26 cellular contexts compared by ENCODE assay signal in the genomic region with DNA sequence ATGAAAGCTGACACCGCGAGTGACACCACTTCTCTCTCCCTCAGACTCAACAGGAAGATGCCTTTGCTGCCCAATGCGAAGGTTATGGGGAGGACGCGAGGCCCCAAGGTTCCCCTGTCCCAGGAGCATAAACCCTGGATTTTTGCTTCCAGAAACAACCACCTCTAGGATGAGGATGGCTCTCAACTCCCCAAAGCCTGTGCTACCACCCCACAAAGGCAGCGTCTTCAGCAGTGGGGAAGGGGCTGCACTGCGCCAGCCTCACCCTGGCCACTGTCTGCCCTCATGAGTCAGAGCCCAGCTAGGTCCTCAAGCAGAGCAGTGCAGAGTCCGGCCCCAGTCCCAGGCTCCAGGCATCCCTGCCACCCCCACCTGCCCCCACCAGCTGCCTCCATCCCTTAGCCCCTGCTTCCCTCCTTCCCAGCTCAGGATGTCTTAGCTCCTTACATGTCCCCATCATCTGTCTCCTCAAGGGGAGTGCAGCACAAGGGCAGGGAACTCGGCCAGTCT. TPM values are rescaled to one million over a fixed set of nuclear protein-coding genes. Genes with fewer than 3 reads are reported as not detected.
A peak's percentile ranks its signal among the peaks of the same experiment; 100 is the strongest.
DNase-seq lines count a peak whose midpoint lies in the region; ATAC-seq and TF ChIP-seq lines count a peak whose summit lies in the region.
"Had no signal": no experiment of that assay in that cellular context is flagged by ENCODE, and none has a peak within 500 bp of the region (broad histone marks: within the 10 kb centered on the region; RNA-seq: fewer than 3 reads in every experiment).

No MANE protein-coding gene starts in this region.

- H3K4me2 ChIP-seq in neural progenitor cell, result no peak overlapping the region
- H3K4me2 ChIP-seq in trophoblast cell (ENCODE audit: low read length), result no peak overlapping the region
- no peak overlapping the region for H3K4me2 ChIP-seq in mesenchymal stem cell (ENCODE audit: low read length, poor library complexity, severe bottlenecking)
- H3K4me2 ChIP-seq: A549; BLaER1 treated with 17β-estradiol and CSF1 and Interleukin-3, amounts not matched to agents 10 nM and 100 nM had no signal

- H4K91ac ChIP-seq in trophoblast cell (ENCODE audit: low read depth, low read length) (no peak overlapping the region), mesenchymal stem cell (ENCODE audit: low read length) (no peak overlapping the region)

- H2BK120ac ChIP-seq in trophoblast cell (ENCODE audit: insufficient read depth, low read length, poor library complexity) (no peak overlapping the region), mesenchymal stem cell (ENCODE audit: low read depth, low read length) (no peak overlapping the region)

- TF ChIP-seq CTCF in neural progenitor cell (IDR thresholded peaks at IDR 0.05) (no peak), brain microvascular endothelial cell (IDR thresholded peaks at IDR 0.05; ENCODE audit: low read depth, low read length, missing control alignments) (no peak)

- no peak overlapping the region for H3K4me3 Mint-ChIP-seq in neural progenitor cell
- no peak overlapping the region for H3K4me3 Mint-ChIP-seq in stimulated activated effector memory CD8-positive, alpha-beta T cell treated with anti-CD3 and anti-CD28 coated beads, Interleukin-12 subunit alpha, Interleukin-12 subunit beta, amount 100 ng/mL, for 72 hours
- H3K4me3 Mint-ChIP-seq: CD14-positive monocyte; CD4-positive, alpha-beta T cell; CD8-positive, alpha-beta memory T cell had no signal

- no peaks in the 10 kb centered on the region for H4K20me1 ChIP-seq in neural progenitor cell (ENCODE audit: low read depth)
- H4K20me1 ChIP-seq: BLaER1 treated with 17β-estradiol and CSF1 and Interleukin-3, amounts not matched to agents 10 nM and 100 nM had no signal

- intact Hi-C loops in left ventricle myocardium superior (cut with micrococcal nuclease), result loop anchor here (10.0 kb wide), 1 partner anchor 202 kb away; no protein-coding TSS in a partner anchor

- no peaks in the 10 kb centered on the region for H3F3A ChIP-seq in neural progenitor cell (ENCODE audit: low read depth)

- H3K79me2 ChIP-seq in neural progenitor cell (ENCODE audit: low read depth) (no peaks in the 10 kb centered on the region), trophoblast cell (ENCODE audit: control insufficient read depth, insufficient read depth, low read length, poor library complexity) (no peaks in the 10 kb centered on the region)

- H3K36me3 ChIP-seq in neural progenitor cell (no peaks in the 10 kb centered on the region), trophoblast cell (ENCODE audit: control insufficient read depth in 1 of 2, insufficient read depth in 2 of 2, low read length in 2 of 2) (no peaks in the 10 kb centered on the region), brain microvascular endothelial cell (replicated peaks) (no peaks in the 10 kb centered on the region), mesenchymal stem cell (ENCODE audit: control insufficient read depth in 1 of 2, insufficient read depth in 2 of 2, low read depth in 1 of 2, low read length in 2 of 2) (no peaks in the 10 kb centered on the region)
- H3K36me3 ChIP-seq: BE2C; BLaER1 treated with 17β-estradiol and CSF1 and Interleukin-3, amounts not matched to agents 10 nM and 100 nM had no signal

- H2AK5ac ChIP-seq in trophoblast cell (ENCODE audit: low read length) (no peak overlapping the region), mesenchymal stem cell (ENCODE audit: low read length, severe bottlenecking) (no peak overlapping the region)

- WGBS in trophoblast cell (ENCODE audit: extremely low coverage, insufficient coverage, insufficient read length), result no CpG with 5 or more reads among the region's 9 CpGs
- 82% methylated on average over 9 of the region's 9 CpGs for WGBS in mesenchymal stem cell

- no peaks in the 10 kb centered on the region for H3K36me3 Mint-ChIP-seq in neural progenitor cell
- H3K36me3 Mint-ChIP-seq in stimulated activated effector memory CD8-positive, alpha-beta T cell treated with anti-CD3 and anti-CD28 coated beads, Interleukin-12 subunit alpha, Interleukin-12 subunit beta, amount 100 ng/mL, for 72 hours, result no peaks in the 10 kb centered on the region
- H3K36me3 Mint-ChIP-seq: CD14-positive monocyte; CD8-positive, alpha-beta memory T cell had no signal

- no peak overlapping the region for H2BK15ac ChIP-seq in mesenchymal stem cell (ENCODE audit: low read depth, poor library complexity, severe bottlenecking)

- H3K4me3 ChIP-seq in neural progenitor cell (no peak overlapping the region), trophoblast cell (ENCODE audit: low read depth, low read length) (peak overlapping the region; percentile 24), brain microvascular endothelial cell (ENCODE audit: low read depth, low read length) (no peak overlapping the region), mesenchymal stem cell (ENCODE audit: insufficient read depth in 1 of 2, low read depth in 1 of 2, low read length in 2 of 2) (no peak overlapping the region)
- H3K4me3 ChIP-seq: A549; BLaER1 treated with 17β-estradiol and CSF1 and Interleukin-3, amounts not matched to agents 10 nM and 100 nM; GM12878; GM23248 had no signal

- H3K4ac ChIP-seq in trophoblast cell (ENCODE audit: low read depth, low read length), result no peak overlapping the region
- no peak overlapping the region for H3K4ac ChIP-seq in mesenchymal stem cell (ENCODE audit: low read depth in 1 of 2, low read length in 2 of 2)

- H2AFZ ChIP-seq in neural progenitor cell (replicated peaks), result no peak overlapping the region
- H2AFZ ChIP-seq in trophoblast cell (ENCODE audit: insufficient read depth, low read length, poor library complexity), result no peak overlapping the region
- no peak overlapping the region for H2AFZ ChIP-seq in mesenchymal stem cell (ENCODE audit: low read depth, low read length)
- H2AFZ ChIP-seq: GM23248 had no signal

- peaks cover 39% of the 10 kb centered on the region for H3K27me3 ChIP-seq in neural progenitor cell
- H3K27me3 ChIP-seq in trophoblast cell (ENCODE audit: insufficient read depth, low read length), result no peaks in the 10 kb centered on the region
- no peaks in the 10 kb centered on the region for H3K27me3 ChIP-seq in brain microvascular endothelial cell (replicated peaks)
- H3K27me3 ChIP-seq in mesenchymal stem cell (ENCODE audit: control insufficient read depth in 1 of 2, insufficient read depth in 1 of 2, low read length in 2 of 2), result peaks cover 11 to 12% of the 10 kb centered on the region in 2 experiments
- H3K27me3 ChIP-seq: BE2C; BLaER1 treated with 17β-estradiol and CSF1 and Interleukin-3, amounts not matched to agents 10 nM and 100 nM had no signal

- H3K79me1 ChIP-seq in trophoblast cell (ENCODE audit: low read length) (no peaks in the 10 kb centered on the region), mesenchymal stem cell (replicated peaks; ENCODE audit: low read length, poor library complexity, severe bottlenecking) (no peaks in the 10 kb centered on the region)

- no peaks in the 10 kb centered on the region for H3K9me3 ChIP-seq in neural progenitor cell (ENCODE audit: low read depth)
- H3K9me3 ChIP-seq in trophoblast cell (ENCODE audit: insufficient read depth, low read depth, low read length), result peaks cover 4% of the 10 kb centered on the region
- no peaks in the 10 kb centered on the region for H3K9me3 ChIP-seq in mesenchymal stem cell (ENCODE audit: control insufficient read depth, low read length)
- H3K9me3 ChIP-seq: A549; BE2C; BLaER1 treated with 17β-estradiol and CSF1 and Interleukin-3, amounts not matched to agents 10 nM and 100 nM had no signal

- H3K4me1 Mint-ChIP-seq in neural progenitor cell, result no peaks in the 10 kb centered on the region
- H3K4me1 Mint-ChIP-seq in stimulated activated effector memory CD8-positive, alpha-beta T cell treated with anti-CD3 and anti-CD28 coated beads, Interleukin-12 subunit alpha, Interleukin-12 subunit beta, amount 100 ng/mL, for 72 hours, result peaks cover 6% of the 10 kb centered on the region
- H3K4me1 Mint-ChIP-seq: CD14-positive monocyte; CD8-positive, alpha-beta memory T cell had no signal

- peaks cover 18% of the 10 kb centered on the region for H3K27me3 Mint-ChIP-seq in neural progenitor cell (ENCODE audit: insufficient read depth, low read depth)
- H3K27me3 Mint-ChIP-seq: CD4-positive, alpha-beta T cell had no signal

- no peak overlapping the region for H4K12ac ChIP-seq in trophoblast cell (ENCODE audit: low read depth, low read length)

- no peak for ATAC-seq in stimulated activated effector memory CD8-positive, alpha-beta T cell treated with anti-CD3 and anti-CD28 coated beads, Interleukin-12 subunit alpha, Interleukin-12 subunit beta, amount 100 ng/mL, for 72 hours
- ATAC-seq in left ventricle myocardium superior, result no peak
- ATAC-seq: A549, GM12878 had no signal

- no peaks in the 10 kb centered on the region for H3K9me3 Mint-ChIP-seq in neural progenitor cell
- no peaks in the 10 kb centered on the region for H3K9me3 Mint-ChIP-seq in stimulated activated effector memory CD8-positive, alpha-beta T cell treated with anti-CD3 and anti-CD28 coated beads, Interleukin-12 subunit alpha, Interleukin-12 subunit beta, amount 100 ng/mL, for 72 hours
- H3K9me3 Mint-ChIP-seq: CD14-positive monocyte; CD4-positive, alpha-beta T cell; CD8-positive, alpha-beta memory T cell had no signal

- H3K9ac ChIP-seq in neural progenitor cell (no peak overlapping the region), trophoblast cell (ENCODE audit: low read length) (no peak overlapping the region), mesenchymal stem cell (ENCODE audit: low read length) (no peak overlapping the region)
- H3K9ac ChIP-seq: BLaER1 treated with 17β-estradiol and CSF1 and Interleukin-3, amounts not matched to agents 10 nM and 100 nM; GM23248 had no signal

- peak; percentile 4 for DNase-seq in iPS-NIHi11 (ENCODE audit: low spot score)
- no peak for DNase-seq in neural progenitor cell (ENCODE audit: low spot score)
- DNase-seq in trophoblast cell, result no peak
- no peak for DNase-seq in stimulated activated effector memory CD8-positive, alpha-beta T cell treated with anti-CD3 and anti-CD28 coated beads, Interleukin-12 subunit alpha, Interleukin-12 subunit beta, amount 100 ng/mL, for 72 hours (ENCODE audit: low spot score in 2 of 2)
- DNase-seq in left ventricle myocardium superior, result no peak
- DNase-seq in brain microvascular endothelial cell, result no peak
- DNase-seq in mesenchymal stem cell, result no peak
- DNase-seq in NCI-H2171 treated with DMSO at 0.1 percent for 48 hours (lab: John Stamatoyannopoulos, UW), result no peak
- DNase-seq: 8988T; ACHN; AML-193; BE2C; CD4-positive, alpha-beta T cell; CD8-positive, alpha-beta memory T cell; DMS 273 treated with DMSO at 0.1 percent for 48 hours; DMS79; EL; GDM1; GM23248; H7; HCEC 1CT had no signal

- no peak overlapping the region for H2BK12ac ChIP-seq in trophoblast cell (ENCODE audit: low read length)
- H2BK12ac ChIP-seq in mesenchymal stem cell (ENCODE audit: low read length in 2 of 2), result no peak overlapping the region

- H3K18ac ChIP-seq in trophoblast cell (ENCODE audit: low read length), result no peak overlapping the region
- no peak overlapping the region for H3K18ac ChIP-seq in mesenchymal stem cell (ENCODE audit: low read depth in 1 of 2, low read length in 2 of 2)

- no peak overlapping the region for H3K27ac ChIP-seq in neural progenitor cell
- H3K27ac ChIP-seq in trophoblast cell (ENCODE audit: low read depth, low read length), result no peak overlapping the region
- no peak overlapping the region for H3K27ac ChIP-seq in brain microvascular endothelial cell
- H3K27ac ChIP-seq in mesenchymal stem cell (ENCODE audit: low read length, poor library complexity, severe bottlenecking), result no peak overlapping the region
- H3K27ac ChIP-seq: A549; BLaER1 treated with 17β-estradiol and CSF1 and Interleukin-3, amounts not matched to agents 10 nM and 100 nM; GM23248 had no signal

- H3K27ac Mint-ChIP-seq in neural progenitor cell, result peak overlapping the region; percentile 63
- H3K27ac Mint-ChIP-seq in stimulated activated effector memory CD8-positive, alpha-beta T cell treated with anti-CD3 and anti-CD28 coated beads, Interleukin-12 subunit alpha, Interleukin-12 subunit beta, amount 100 ng/mL, for 72 hours, result peak overlapping the region; percentile 6
- H3K27ac Mint-ChIP-seq: CD14-positive monocyte; CD4-positive, alpha-beta T cell had no signal

- no peak overlapping the region for H3K14ac ChIP-seq in trophoblast cell (ENCODE audit: low read length)
- H3K14ac ChIP-seq in mesenchymal stem cell (ENCODE audit: low read length in 2 of 2), result no peak overlapping the region

- no peaks in the 10 kb centered on the region for H3K4me1 ChIP-seq in neural progenitor cell
- H3K4me1 ChIP-seq in trophoblast cell (ENCODE audit: control insufficient read depth in 1 of 2, insufficient read depth in 2 of 2, low read length in 2 of 2), result peaks cover 6 to 12% of the 10 kb centered on the region in 2 experiments
- H3K4me1 ChIP-seq in mesenchymal stem cell (ENCODE audit: control insufficient read depth, insufficient read depth, low read depth, low read length), result no peaks in the 10 kb centered on the region
- H3K4me1 ChIP-seq: A549, BE2C had no signal

- in situ Hi-C loops in brain microvascular endothelial cell (cut with HindIII; ENCODE audit: low pct_ligation_motif_present, low sequenced_read_pairs), result no loop called here

- H3K23ac ChIP-seq in trophoblast cell (ENCODE audit: low read length), result no peak overlapping the region
- no peak overlapping the region for H3K23ac ChIP-seq in mesenchymal stem cell (ENCODE audit: low read length in 2 of 2)

- H4K8ac ChIP-seq in trophoblast cell (ENCODE audit: low read depth, low read length) (no peak overlapping the region), mesenchymal stem cell (ENCODE audit: low read length) (no peak overlapping the region)

- H2BK5ac ChIP-seq in trophoblast cell (ENCODE audit: low read depth, low read length, poor library complexity), result no peak overlapping the region
- H2BK5ac ChIP-seq in mesenchymal stem cell (ENCODE audit: low read depth, low read length, poor library complexity, severe bottlenecking), result no peak overlapping the region

RNA-seq across cellular contexts. Expression of a gene that starts 6.9 kb away (rescaled TPM):
- total RNA-seq in neural progenitor cell (ENCODE audit: low replicate concordance) (not detected in 2 replicates), left ventricle myocardium superior (0.84 TPM)
- not detected in 2 replicates for polyA plus RNA-seq in trophoblast cell (2013)
- polyA plus RNA-seq in mesenchymal stem cell (2013, experiment 1 of 2), result not detected
- not detected for polyA plus RNA-seq in mesenchymal stem cell (2013, experiment 2 of 2)
- total RNA-seq: CD4-positive, alpha-beta T cell; CD8-positive, alpha-beta memory T cell; GM12878; GM23248; H1 had no signal
- polyA plus RNA-seq: A549; CD14-positive monocyte; CD8-positive, alpha-beta memory T cell; GM12878; GM23248; H1 had no signal

RNA-seq across cellular contexts. Expression of a gene that starts 20.7 kb away (rescaled TPM):
- total RNA-seq in neural progenitor cell (ENCODE audit: low replicate concordance) (not detected in 2 replicates), left ventricle myocardium superior (3,996 TPM)
- 3.0 and 3.8 TPM in 2 replicates for polyA plus RNA-seq in trophoblast cell (2013)
- polyA plus RNA-seq in mesenchymal stem cell (2013, experiment 1 of 2), result 3.4 TPM
- polyA plus RNA-seq in mesenchymal stem cell (2013, experiment 2 of 2), result 4.0 TPM
- total RNA-seq: CD4-positive, alpha-beta T cell; CD8-positive, alpha-beta memory T cell; GM12878; H1 had no signal
- polyA plus RNA-seq: A549; CD14-positive monocyte; CD8-positive, alpha-beta memory T cell; H1 had no signal

RNA-seq across cellular contexts. Expression of a gene that starts 21.2 kb away (rescaled TPM):
- 19.5 and 34.0 TPM in 2 replicates for total RNA-seq in neural progenitor cell (ENCODE audit: low replicate concordance)
- 28.3 and 29.2 TPM in 2 replicates for polyA plus RNA-seq in trophoblast cell (2013)
- total RNA-seq in left ventricle myocardium superior, result 27.3 TPM
- polyA plus RNA-seq in mesenchymal stem cell (2013, experiment 1 of 2), result 17.2 TPM
- polyA plus RNA-seq in mesenchymal stem cell (2013, experiment 2 of 2), result 16.9 TPM

RNA-seq across cellular contexts. Expression of a gene that starts 24.7 kb away (rescaled TPM):
- not detected in 2 replicates for total RNA-seq in neural progenitor cell (ENCODE audit: low replicate concordance)
- polyA plus RNA-seq in trophoblast cell (2013), result 0.12 and 0.19 TPM in 2 replicates
- 0.15 TPM for total RNA-seq in left ventricle myocardium superior
- polyA plus RNA-seq in mesenchymal stem cell (2013, experiment 1 of 2), result 0.19 TPM
- polyA plus RNA-seq in mesenchymal stem cell (2013, experiment 2 of 2), result 0.16 TPM
- total RNA-seq: CD4-positive, alpha-beta T cell; CD8-positive, alpha-beta memory T cell; GM12878; GM23248 had no signal
- polyA plus RNA-seq: CD14-positive monocyte; CD8-positive, alpha-beta memory T cell; GM23248 had no signal

RNA-seq across cellular contexts. Expression of a gene that starts 46.5 kb away (rescaled TPM):
- total RNA-seq in neural progenitor cell (ENCODE audit: low replicate concordance) (0.97 and 2.7 TPM in 2 replicates), left ventricle myocardium superior (2.1 TPM)
- polyA plus RNA-seq in trophoblast cell (2013), result 0.17 and 0.18 TPM in 2 replicates
- 0.43 TPM for polyA plus RNA-seq in mesenchymal stem cell (2013, experiment 1 of 2)
- 0.32 TPM for polyA plus RNA-seq in mesenchymal stem cell (2013, experiment 2 of 2)
- total RNA-seq: CD4-positive, alpha-beta T cell; CD8-positive, alpha-beta memory T cell; GM12878; GM23248 had no signal
- polyA plus RNA-seq: CD14-positive monocyte; CD8-positive, alpha-beta memory T cell; GM23248 had no signal

Comparison
In these comparisons a context has a peak if more than half of its experiments do, and no peak if none do; other contexts are left out.
1. RNA of a gene that starts 20.7 kb away (total RNA-seq): 3,996 TPM in left ventricle myocardium superior (single experiment); not detected in neural progenitor cell; every median in the first group is over 1,000 times any median in the second.